In genomic region chr20:50189681-50190250, GRCh38 we compare ENCODE assay signal across 7 cellular contexts. TPM values are rescaled to one million over a fixed set of nuclear protein-coding genes. Genes with fewer than 3 reads are reported as not detected.
DNase-seq lines count a peak whose midpoint lies in the region; ATAC-seq and TF ChIP-seq lines count a peak whose summit lies in the region.

No MANE protein-coding gene starts in this region.

- H3K27ac Mint-ChIP-seq in activated B cell treated with CpG ODN at 0.5 μM for 24 hours (no peak overlapping the region), osteocyte (ENCODE audit: unreplicated experiment) (peak overlapping the region; percentile 38)

- DNase-seq in Jurkat, Clone E6-1 (ENCODE audit: low read depth, low spot score), result no peak
- no peak for DNase-seq in activated B cell treated with CpG ODN at 0.5 μM for 24 hours
- no peak for DNase-seq in epithelial cell of proximal tubule (ENCODE audit: low read depth)
- no peak for DNase-seq in osteocyte (ENCODE audit: extremely low spot score, unreplicated experiment)
- no peak for DNase-seq in occipital lobe (lab: John Stamatoyannopoulos, UW)
- DNase-seq in HPDE6-E6E7 (ENCODE audit: extremely low spot score), result no peak

- H3K4me3 Mint-ChIP-seq in activated B cell treated with CpG ODN at 0.5 μM for 24 hours (peak overlapping the region; percentile 58), osteocyte (ENCODE audit: unreplicated experiment) (peak overlapping the region; percentile 29)

- CTCF ChIA-PET in activated B cell treated with CpG ODN at 0.5 μM for 24 hours (lab: Charles Lee), result interaction anchor here (1.9 to 5.4 kb wide), 3 partner anchors 274 to 560 kb away, joined by 8 to 47 read pairs (median 21); no protein-coding TSS in a partner anchor

- intact Hi-C loops in activated B cell treated with CpG ODN at 0.5 μM for 24 hours (cut with micrococcal nuclease), result loop anchor here (1.0 to 5.0 kb wide), 9 partner anchors 159 to 912 kb away; partner anchors contain the start of genes PARD6B, PTPN1 and ZNFX1

- no peaks in the 10 kb centered on the region for H3K9me3 Mint-ChIP-seq in activated B cell treated with CpG ODN at 0.5 μM for 24 hours
- H3K9me3 Mint-ChIP-seq in osteocyte (ENCODE audit: unreplicated experiment), result no peaks in the 10 kb centered on the region

- H3K27me3 Mint-ChIP-seq in activated B cell treated with CpG ODN at 0.5 μM for 24 hours (peaks cover 8% of the 10 kb centered on the region), osteocyte (ENCODE audit: unreplicated experiment) (peaks cover 8% of the 10 kb centered on the region)

- POLR2A ChIA-PET in activated B cell treated with CpG ODN at 0.5 μM for 24 hours (lab: Charles Lee), result interaction anchor here (0.6 to 0.9 kb wide), 2 partner anchors 15 to 390 kb away, joined by 6 to 9 read pairs; no protein-coding TSS in a partner anchor

- TF ChIP-seq CTCF in activated B cell treated with CpG ODN at 0.5 μM for 24 hours (IDR thresholded peaks at IDR 0.05), result no peak
- TF ChIP-seq CTCF in epithelial cell of proximal tubule (conservative IDR thresholded peaks at IDR 0.05; ENCODE audit: low read depth, low read length), result no peak
- no peak for TF ChIP-seq CTCF in osteocyte (IDR thresholded peaks at IDR 0.05)

- ATAC-seq in activated B cell treated with CpG ODN at 0.5 μM for 24 hours (ENCODE audit: low read depth) (no peak), GM19395 (IDR thresholded peaks at IDR 0.05; ENCODE audit: unreplicated experiment) (no peak)

- H3K36me3 Mint-ChIP-seq in activated B cell treated with CpG ODN at 0.5 μM for 24 hours (ENCODE audit: low read depth), result peaks cover 20% of the 10 kb centered on the region
- peaks cover 17% of the 10 kb centered on the region for H3K36me3 Mint-ChIP-seq in osteocyte (ENCODE audit: unreplicated experiment)

- H3K4me3 ChIP-seq in Jurkat, Clone E6-1 (ENCODE audit: low read length), result peak overlapping the region; percentile 3
- H3K4me3 ChIP-seq in epithelial cell of proximal tubule (ENCODE audit: low read depth, low read length), result peak overlapping the region; percentile 84

- H3K4me1 Mint-ChIP-seq in activated B cell treated with CpG ODN at 0.5 μM for 24 hours (peaks cover 26% of the 10 kb centered on the region), osteocyte (ENCODE audit: unreplicated experiment) (peaks cover 29% of the 10 kb centered on the region)

RNA-seq across cellular contexts. Expression of gene CEBPB, which starts 0.9 kb away (rescaled TPM):
- polyA plus RNA-seq in Jurkat, Clone E6-1 (2012; ENCODE audit: insufficient read depth, insufficient read length), result 7.5 TPM
- 22.2 and 23.5 TPM in 2 replicates for total RNA-seq in activated B cell treated with CpG ODN at 0.5 μM for 24 hours
- 24.9 and 27.1 TPM in 2 replicates for total RNA-seq in epithelial cell of proximal tubule
- total RNA-seq in osteocyte, result 59.1 and 60.7 TPM in 2 replicates
- 0.78 TPM for total RNA-seq in occipital lobe

RNA-seq across cellular contexts. Expression of gene PEDS1, which starts 36.2 kb away (rescaled TPM):
- 39.7 TPM for polyA plus RNA-seq in Jurkat, Clone E6-1 (2012; ENCODE audit: insufficient read depth, insufficient read length)
- total RNA-seq in activated B cell treated with CpG ODN at 0.5 μM for 24 hours (9.8 and 9.9 TPM in 2 replicates), epithelial cell of proximal tubule (43.2 and 46.6 TPM in 2 replicates), osteocyte (61.2 and 63.7 TPM in 2 replicates), occipital lobe (10.0 TPM)

Comparison
In these comparisons a context has a peak if more than half of its experiments do, and no peak if none do; other contexts are left out.
1. RNA of gene CEBPB, which starts 0.9 kb away (total RNA-seq): 59.1 to 60.7 TPM in osteocyte, 24.9 to 27.1 TPM in epithelial cell of proximal tubule and 22.2 to 23.5 TPM in activated B cell treated with CpG ODN at 0.5 μM for 24 hours; 0.78 TPM in occipital lobe (single experiment); every median in the first group is over 10 times any median in the second.